21 cellular contexts compared by ENCODE assay signal in the genomic region with DNA sequence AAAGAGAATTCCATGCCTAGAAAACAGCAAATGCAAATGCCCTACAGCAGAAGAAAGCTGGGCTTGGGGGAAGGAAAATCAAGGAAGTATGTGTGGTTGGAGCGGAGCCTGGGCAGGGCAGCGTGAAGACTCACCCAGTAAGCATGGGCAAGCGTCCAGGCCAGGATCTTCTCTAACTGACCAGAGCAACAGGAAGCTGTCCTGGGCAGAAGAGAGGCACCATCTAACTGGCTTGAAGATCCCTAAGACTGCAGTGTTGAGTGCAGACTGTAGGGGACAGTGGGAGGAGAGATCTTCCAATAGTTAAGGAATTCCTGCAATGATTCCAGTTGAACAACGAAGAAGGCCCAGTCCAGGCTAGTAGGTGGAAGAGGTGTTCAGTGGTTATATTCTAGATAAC. TPM values are rescaled to one million over a fixed set of nuclear protein-coding genes. Genes with fewer than 3 reads are reported as not detected.
DNase-seq lines count a peak whose midpoint lies in the region; ATAC-seq and TF ChIP-seq lines count a peak whose summit lies in the region.
"Had no signal": no experiment of that assay in that cellular context is flagged by ENCODE, and none has a peak within 500 bp of the region (broad histone marks: within the 10 kb centered on the region; RNA-seq: fewer than 3 reads in every experiment).

No MANE protein-coding gene starts in this region.

- H3K4me2 ChIP-seq in PC-3 (ENCODE audit: low read length) (no peak overlapping the region), neural progenitor cell (no peak overlapping the region)

- intact Hi-C loops in PC-3 (cut with micrococcal nuclease) (no loop called here), CD14-positive monocyte (cut with micrococcal nuclease) (no loop called here)

- TF ChIP-seq CTCF in PC-3 (conservative IDR thresholded peaks at IDR 0.05; ENCODE audit: low read depth, low read length) (no peak), neural progenitor cell (IDR thresholded peaks at IDR 0.05) (peak; percentile 14), CD14-positive monocyte (IDR thresholded peaks at IDR 0.05) (no peak)

- H3K27me3 Mint-ChIP-seq in neural progenitor cell (ENCODE audit: insufficient read depth, low read depth) (no peaks in the 10 kb centered on the region), CD14-positive monocyte (ENCODE audit: low read depth in 3 of 3) (peaks cover 0 to 2% (median 2%) of the 10 kb centered on the region in 3 donors)

- H3K36me3 ChIP-seq in PC-3 (ENCODE audit: low read depth, low read length) (no peaks in the 10 kb centered on the region), neural progenitor cell (no peaks in the 10 kb centered on the region)
- H3K36me3 ChIP-seq: Peyer's patch had no signal

- ATAC-seq in PC-3 (no peak), GM21423 (IDR thresholded peaks at IDR 0.05; ENCODE audit: unreplicated experiment) (no peak)
- ATAC-seq: foreskin keratinocyte, natural killer cell had no signal

- H2AFZ ChIP-seq in PC-3 (ENCODE audit: low read length) (no peak overlapping the region), neural progenitor cell (replicated peaks) (no peak overlapping the region)

- H3K4me1 ChIP-seq in PC-3 (ENCODE audit: insufficient read depth, low read length) (no peaks in the 10 kb centered on the region), neural progenitor cell (peaks cover 28% of the 10 kb centered on the region)
- H3K4me1 ChIP-seq: Peyer's patch had no signal

- no peak overlapping the region for H3K9ac ChIP-seq in PC-3 (ENCODE audit: low read length)
- no peak overlapping the region for H3K9ac ChIP-seq in neural progenitor cell

- H3K27me3 ChIP-seq in PC-3 (ENCODE audit: low read length) (no peaks in the 10 kb centered on the region), neural progenitor cell (no peaks in the 10 kb centered on the region)
- H3K27me3 ChIP-seq: foreskin keratinocyte, Peyer's patch had no signal

- H3K4me3 ChIP-seq in PC-3 (ENCODE audit: low read length) (no peak overlapping the region), neural progenitor cell (no peak overlapping the region)
- H3K4me3 ChIP-seq: Peyer's patch had no signal

- H3K9me2 ChIP-seq in PC-3 (replicated peaks; ENCODE audit: low read length): no peaks in the 10 kb centered on the region

- H3K36me3 Mint-ChIP-seq in neural progenitor cell (no peaks in the 10 kb centered on the region), CD14-positive monocyte (no peaks in the 10 kb centered on the region)
- H3K36me3 Mint-ChIP-seq: natural killer cell had no signal

- H4K20me1 ChIP-seq in PC-3 (ENCODE audit: low read length): no peaks in the 10 kb centered on the region
- H4K20me1 ChIP-seq in neural progenitor cell (ENCODE audit: low read depth): no peaks in the 10 kb centered on the region

- no TSS peak for BruUV-seq in PC-3 (replicated peaks; lab: Mats Ljungman, UMichigan)

- H3K9me3 ChIP-seq in PC-3 (ENCODE audit: low read length) (no peaks in the 10 kb centered on the region), neural progenitor cell (ENCODE audit: low read depth) (no peaks in the 10 kb centered on the region)
- H3K9me3 ChIP-seq: Peyer's patch had no signal

- no peak overlapping the region for H3K27ac Mint-ChIP-seq in neural progenitor cell
- no peak overlapping the region for H3K27ac Mint-ChIP-seq in CD14-positive monocyte
- H3K27ac Mint-ChIP-seq: activated B cell treated with CpG ODN at 0.5 μM for 24 hours, natural killer cell had no signal

- H3K4me3 Mint-ChIP-seq in neural progenitor cell (no peak overlapping the region), CD14-positive monocyte (no peak overlapping the region)
- H3K4me3 Mint-ChIP-seq: activated B cell treated with CpG ODN at 0.5 μM for 24 hours, natural killer cell had no signal

- no peaks in the 10 kb centered on the region for H3F3A ChIP-seq in PC-3 (ENCODE audit: low read length, unreplicated experiment)
- H3F3A ChIP-seq in neural progenitor cell (ENCODE audit: low read depth): peaks cover 12% of the 10 kb centered on the region

- H3K27ac ChIP-seq in PC-3 (ENCODE audit: low read length) (no peak overlapping the region), neural progenitor cell (no peak overlapping the region)
- H3K27ac ChIP-seq: foreskin keratinocyte, Peyer's patch had no signal

- H3K4me1 Mint-ChIP-seq in neural progenitor cell (peaks cover 21% of the 10 kb centered on the region), CD14-positive monocyte (no peaks in the 10 kb centered on the region)
- H3K4me1 Mint-ChIP-seq: activated B cell treated with CpG ODN at 0.5 μM for 24 hours, natural killer cell had no signal

- peak; percentile 25 for DNase-seq in EL
- peak; percentile 19 for DNase-seq in PC-3
- peak; percentile 24 for DNase-seq in fibroblast of gingiva (ENCODE audit: low read depth)
- DNase-seq in neural progenitor cell (ENCODE audit: low spot score): no peak
- DNase-seq in NCI-H82 (lab: John Stamatoyannopoulos, UW): no peak
- DNase-seq in CD14-positive monocyte (ENCODE audit: low spot score): no peak
- no peak for DNase-seq in SKM-1 treated with dmso at 0.1 percent for 144 hours (lab: John Stamatoyannopoulos, UW; ENCODE audit: unreplicated experiment)
- DNase-seq: activated B cell treated with CpG ODN at 0.5 μM for 24 hours; activated CD8-positive, alpha-beta memory T cell treated with anti-CD3 and anti-CD28 coated beads for 24 hours; amniotic stem cell; foreskin keratinocyte; GDM1; HCEC 1CT; natural killer cell; NCI-H1048; NCI-H774; Peyer's patch; T-helper 1 cell had no signal

- CTCF ChIA-PET in PC-3 (lab: Charles Lee): no interaction called here

- H3K79me2 ChIP-seq in PC-3 (ENCODE audit: low read length) (no peaks in the 10 kb centered on the region), neural progenitor cell (ENCODE audit: low read depth) (no peaks in the 10 kb centered on the region)

- H3K9me3 Mint-ChIP-seq in neural progenitor cell (no peaks in the 10 kb centered on the region), CD14-positive monocyte (peaks cover 0 to 4% (median 0%) of the 10 kb centered on the region in 7 donors)
- H3K9me3 Mint-ChIP-seq: activated B cell treated with CpG ODN at 0.5 μM for 24 hours had no signal

- POLR2A ChIA-PET in PC-3 (lab: Charles Lee; ENCODE audit: unreplicated experiment): no interaction called here

RNA-seq across cellular contexts. Expression of gene NXPH2, which starts 57.9 kb away (rescaled TPM):
- total RNA-seq in PC-3 (2014; rRNA removed): not detected in 2 replicates
- 2.7 and 4.3 TPM in 2 replicates for total RNA-seq in neural progenitor cell (ENCODE audit: low replicate concordance)
- polyA plus RNA-seq in CD14-positive monocyte: not detected
- total RNA-seq: activated B cell treated with CpG ODN at 0.5 μM for 24 hours, foreskin keratinocyte, lower leg skin, natural killer cell, Peyer's patch, pulmonary artery endothelial cell had no signal
- polyA plus RNA-seq: foreskin keratinocyte had no signal

Comparison
In these comparisons a context has a peak if more than half of its experiments do, and no peak if none do; other contexts are left out.
1. DNase-seq: peak in EL (single experiment), PC-3 (single experiment) and fibroblast of gingiva (single experiment); none in neural progenitor cell (single experiment), NCI-H82 (single experiment), CD14-positive monocyte (single experiment) and SKM-1 treated with dmso at 0.1 percent for 144 hours (single experiment).